Comparison of ENCODE assay signal across 1 cellular context in genomic region chr1:156813750-156814570, GRCh38.
TF ChIP-seq lines count a peak whose summit lies in the region.

No MANE protein-coding gene starts in this region.

TF ChIP-seq in WTC11, 78 proteins besides CTCF, POLR2A, EP300 and RAD21 (continued from another document and continues in another):
- TF ChIP-seq, protein P1, sequence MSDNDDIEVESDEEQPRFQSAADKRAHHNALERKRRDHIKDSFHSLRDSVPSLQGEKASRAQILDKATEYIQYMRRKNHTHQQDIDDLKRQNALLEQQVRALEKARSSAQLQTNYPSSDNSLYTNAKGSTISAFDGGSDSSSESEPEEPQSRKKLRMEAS (CRISPR knock-in tag; IDR thresholded peaks at IDR 0.05): peak; percentile 99
- TF ChIP-seq ZNF671 (CRISPR knock-in tag; IDR thresholded peaks at IDR 0.05) (no peak), SMAD3 (CRISPR knock-in tag; IDR thresholded peaks at IDR 0.05; ENCODE audit: borderline replicate concordance) (peak; percentile 59; the same call in 1 of the 2 replicates), HMGA2 (CRISPR knock-in tag; IDR thresholded peaks at IDR 0.05) (no peak), EMX1 (CRISPR knock-in tag; IDR thresholded peaks at IDR 0.05) (no peak), HMGXB4 (CRISPR knock-in tag; IDR thresholded peaks at IDR 0.05) (peak; percentile 94), RELA (CRISPR knock-in tag; IDR thresholded peaks at IDR 0.05; ENCODE audit: borderline replicate concordance) (peak; percentile 85; the same call in 1 of the 2 replicates), MLX (CRISPR knock-in tag; IDR thresholded peaks at IDR 0.05) (peak; percentile 36; the same call in 1 of the 2 replicates), ATF6 (CRISPR knock-in tag; IDR thresholded peaks at IDR 0.05) (0 out of 2 replicates have a peak, but pooled peaks have one; percentile 21), JAZF1 (CRISPR knock-in tag; IDR thresholded peaks at IDR 0.05) (no peak), NR3C1 (CRISPR knock-in tag; conservative IDR thresholded peaks at IDR 0.05; ENCODE audit: low read depth) (no peak), ZNF512 (CRISPR knock-in tag; IDR thresholded peaks at IDR 0.05; ENCODE audit: borderline replicate concordance) (no peak), FOXJ3 (CRISPR knock-in tag; IDR thresholded peaks at IDR 0.05; ENCODE audit: borderline replicate concordance) (no peak), TCF7 (CRISPR knock-in tag; IDR thresholded peaks at IDR 0.05; ENCODE audit: low read depth) (peak; percentile 70; the same call in 1 of the 2 replicates), TEAD1 (CRISPR knock-in tag; IDR thresholded peaks at IDR 0.05) (peak; percentile 89), NFYB (CRISPR knock-in tag; conservative IDR thresholded peaks at IDR 0.05; ENCODE audit: low read depth) (0 out of 2 replicates have a peak, but pooled peaks have one; percentile 26), MXD4 (CRISPR knock-in tag; IDR thresholded peaks at IDR 0.05; ENCODE audit: borderline replicate concordance) (no peak), ESRRA (CRISPR knock-in tag; IDR thresholded peaks at IDR 0.05; ENCODE audit: borderline replicate concordance) (peak; percentile 63; the same call in 1 of the 2 replicates), GTF2I (CRISPR knock-in tag; conservative IDR thresholded peaks at IDR 0.05) (no peak), FOXK1 (CRISPR knock-in tag; IDR thresholded peaks at IDR 0.05) (peak; percentile 71; the same call in 1 of the 2 replicates), ETV6 (CRISPR knock-in tag; IDR thresholded peaks at IDR 0.05) (peak; percentile 85; the same call in 1 of the 2 replicates), ATF1 (CRISPR knock-in tag; IDR thresholded peaks at IDR 0.05) (peak; percentile 76; the same call in 1 of the 2 replicates), ZNF138 (CRISPR knock-in tag; conservative IDR thresholded peaks at IDR 0.05) (peak; percentile 75; the same call in 1 of the 2 replicates), JUN (CRISPR knock-in tag; IDR thresholded peaks at IDR 0.05) (peak; percentile 17; the same call in 1 of the 2 replicates), ZNF263 (CRISPR knock-in tag; IDR thresholded peaks at IDR 0.05; ENCODE audit: low read depth) (no peak), TEAD4 (CRISPR knock-in tag; IDR thresholded peaks at IDR 0.05) (peak; percentile 34; the same call in 1 of the 2 replicates), IRF2 (CRISPR knock-in tag; IDR thresholded peaks at IDR 0.05; ENCODE audit: borderline replicate concordance, low read depth) (no peak), ZMAT4 (CRISPR knock-in tag; IDR thresholded peaks at IDR 0.05) (no peak), ZBTB21 (CRISPR knock-in tag; IDR thresholded peaks at IDR 0.05; ENCODE audit: borderline replicate concordance) (no peak; the same call in 1 of the 2 replicates), ZNF532 (CRISPR knock-in tag; IDR thresholded peaks at IDR 0.05; ENCODE audit: borderline replicate concordance) (no peak), CREB1 (CRISPR knock-in tag; IDR thresholded peaks at IDR 0.05) (peak; percentile 19; the same call in 1 of the 2 replicates)
- TF ChIP-seq, protein P2, sequence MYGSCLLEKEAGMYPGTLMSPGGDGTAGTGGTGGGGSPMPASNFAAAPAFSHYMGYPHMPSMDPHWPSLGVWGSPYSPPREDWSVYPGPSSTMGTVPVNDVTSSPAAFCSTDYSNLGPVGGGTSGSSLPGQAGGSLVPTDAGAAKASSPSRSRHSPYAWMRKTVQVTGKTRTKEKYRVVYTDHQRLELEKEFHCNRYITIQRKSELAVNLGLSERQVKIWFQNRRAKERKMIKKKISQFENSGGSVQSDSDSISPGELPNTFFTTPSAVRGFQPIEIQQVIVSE (CRISPR knock-in tag; IDR thresholded peaks at IDR 0.05; ENCODE audit: borderline replicate concordance): no peak
- TF ChIP-seq, protein P3, sequence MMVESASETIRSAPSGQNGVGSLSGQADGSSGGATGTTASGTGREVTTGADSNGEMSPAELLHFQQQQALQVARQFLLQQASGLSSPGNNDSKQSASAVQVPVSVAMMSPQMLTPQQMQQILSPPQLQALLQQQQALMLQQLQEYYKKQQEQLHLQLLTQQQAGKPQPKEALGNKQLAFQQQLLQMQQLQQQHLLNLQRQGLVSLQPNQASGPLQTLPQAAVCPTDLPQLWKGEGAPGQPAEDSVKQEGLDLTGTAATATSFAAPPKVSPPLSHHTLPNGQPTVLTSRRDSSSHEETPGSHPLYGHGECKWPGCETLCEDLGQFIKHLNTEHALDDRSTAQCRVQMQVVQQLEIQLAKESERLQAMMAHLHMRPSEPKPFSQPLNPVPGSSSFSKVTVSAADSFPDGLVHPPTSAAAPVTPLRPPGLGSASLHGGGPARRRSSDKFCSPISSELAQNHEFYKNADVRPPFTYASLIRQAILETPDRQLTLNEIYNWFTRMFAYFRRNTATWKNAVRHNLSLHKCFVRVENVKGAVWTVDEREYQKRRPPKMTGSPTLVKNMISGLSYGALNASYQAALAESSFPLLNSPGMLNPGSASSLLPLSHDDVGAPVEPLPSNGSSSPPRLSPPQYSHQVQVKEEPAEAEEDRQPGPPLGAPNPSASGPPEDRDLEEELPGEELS (CRISPR knock-in tag; IDR thresholded peaks at IDR 0.05): peak; percentile 61; the same call in 1 of the 2 replicates
- TF ChIP-seq, protein P4, sequence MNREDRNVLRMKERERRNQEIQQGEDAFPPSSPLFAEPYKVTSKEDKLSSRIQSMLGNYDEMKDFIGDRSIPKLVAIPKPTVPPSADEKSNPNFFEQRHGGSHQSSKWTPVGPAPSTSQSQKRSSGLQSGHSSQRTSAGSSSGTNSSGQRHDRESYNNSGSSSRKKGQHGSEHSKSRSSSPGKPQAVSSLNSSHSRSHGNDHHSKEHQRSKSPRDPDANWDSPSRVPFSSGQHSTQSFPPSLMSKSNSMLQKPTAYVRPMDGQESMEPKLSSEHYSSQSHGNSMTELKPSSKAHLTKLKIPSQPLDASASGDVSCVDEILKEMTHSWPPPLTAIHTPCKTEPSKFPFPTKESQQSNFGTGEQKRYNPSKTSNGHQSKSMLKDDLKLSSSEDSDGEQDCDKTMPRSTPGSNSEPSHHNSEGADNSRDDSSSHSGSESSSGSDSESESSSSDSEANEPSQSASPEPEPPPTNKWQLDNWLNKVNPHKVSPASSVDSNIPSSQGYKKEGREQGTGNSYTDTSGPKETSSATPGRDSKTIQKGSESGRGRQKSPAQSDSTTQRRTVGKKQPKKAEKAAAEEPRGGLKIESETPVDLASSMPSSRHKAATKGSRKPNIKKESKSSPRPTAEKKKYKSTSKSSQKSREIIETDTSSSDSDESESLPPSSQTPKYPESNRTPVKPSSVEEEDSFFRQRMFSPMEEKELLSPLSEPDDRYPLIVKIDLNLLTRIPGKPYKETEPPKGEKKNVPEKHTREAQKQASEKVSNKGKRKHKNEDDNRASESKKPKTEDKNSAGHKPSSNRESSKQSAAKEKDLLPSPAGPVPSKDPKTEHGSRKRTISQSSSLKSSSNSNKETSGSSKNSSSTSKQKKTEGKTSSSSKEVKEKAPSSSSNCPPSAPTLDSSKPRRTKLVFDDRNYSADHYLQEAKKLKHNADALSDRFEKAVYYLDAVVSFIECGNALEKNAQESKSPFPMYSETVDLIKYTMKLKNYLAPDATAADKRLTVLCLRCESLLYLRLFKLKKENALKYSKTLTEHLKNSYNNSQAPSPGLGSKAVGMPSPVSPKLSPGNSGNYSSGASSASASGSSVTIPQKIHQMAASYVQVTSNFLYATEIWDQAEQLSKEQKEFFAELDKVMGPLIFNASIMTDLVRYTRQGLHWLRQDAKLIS (CRISPR knock-in tag; IDR thresholded peaks at IDR 0.05; ENCODE audit: borderline replicate concordance): no peak
- TF ChIP-seq, protein P5, sequence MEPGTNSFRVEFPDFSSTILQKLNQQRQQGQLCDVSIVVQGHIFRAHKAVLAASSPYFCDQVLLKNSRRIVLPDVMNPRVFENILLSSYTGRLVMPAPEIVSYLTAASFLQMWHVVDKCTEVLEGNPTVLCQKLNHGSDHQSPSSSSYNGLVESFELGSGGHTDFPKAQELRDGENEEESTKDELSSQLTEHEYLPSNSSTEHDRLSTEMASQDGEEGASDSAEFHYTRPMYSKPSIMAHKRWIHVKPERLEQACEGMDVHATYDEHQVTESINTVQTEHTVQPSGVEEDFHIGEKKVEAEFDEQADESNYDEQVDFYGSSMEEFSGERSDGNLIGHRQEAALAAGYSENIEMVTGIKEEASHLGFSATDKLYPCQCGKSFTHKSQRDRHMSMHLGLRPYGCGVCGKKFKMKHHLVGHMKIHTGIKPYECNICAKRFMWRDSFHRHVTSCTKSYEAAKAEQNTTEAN (CRISPR knock-in tag; IDR thresholded peaks at IDR 0.05): peak; percentile 64; the same call in 1 of the 2 replicates
